Comparison of ENCODE assay signal across 8 cellular contexts in genomic region chr10:99711129-99711719, GRCh38. TPM values are rescaled to one million over a fixed set of nuclear protein-coding genes. Genes with fewer than 3 reads are reported as not detected.
DNase-seq lines count a peak whose midpoint lies in the region; ATAC-seq and TF ChIP-seq lines count a peak whose summit lies in the region.

No MANE protein-coding gene starts in this region.

- POLR2A ChIA-PET in AG04450 (lab: Yijun Ruan, JAX), result interaction anchor here (1.1 kb wide), 1 partner anchor 21 kb away, joined by 3 read pairs; the partner anchor contains the start of genes COX15 and CUTC

- H3K4me3 ChIP-seq in AG04450 (ENCODE audit: low read depth, low read length) (no peak overlapping the region), endodermal cell (ENCODE audit: low read length) (no peak overlapping the region)

- CTCF ChIA-PET in AG04450 (lab: Charles Lee), result interaction anchor here (0.5 to 5.6 kb wide), 30 partner anchors 9 to 1918 kb away, joined by 3 to 47 read pairs (median 4); partner anchors contain the start of genes COX15, ENTPD7, GOT1 and SLC25A28

- H3K27ac ChIP-seq in AG04450 (ENCODE audit: low read depth, low read length) (no peak overlapping the region), endodermal cell (ENCODE audit: low read depth, low read length) (no peak overlapping the region)

- no peak overlapping the region for H3K9ac ChIP-seq in endodermal cell (ENCODE audit: extremely low read depth, low read length, poor library complexity, severe bottlenecking)

- H3K36me3 Mint-ChIP-seq in endodermal cell (ENCODE audit: low read depth), result peaks cover 47% of the 10 kb centered on the region

- H3K36me3 ChIP-seq in endodermal cell (ENCODE audit: control insufficient read depth, insufficient read depth, low read length), result peaks cover 79% of the 10 kb centered on the region

- TF ChIP-seq CTCF in AG04450 (IDR thresholded peaks at IDR 0.05; ENCODE audit: low read depth, low read length) (peak; percentile 69), endodermal cell (conservative IDR thresholded peaks at IDR 0.05) (peak; percentile 75)

- H3K9me3 ChIP-seq in AG04450 (ENCODE audit: control insufficient read depth, insufficient read depth, low read length) (no peaks in the 10 kb centered on the region), endodermal cell (ENCODE audit: control insufficient read depth, low read length) (no peaks in the 10 kb centered on the region)

- H3K27me3 ChIP-seq in AG04450 (ENCODE audit: control insufficient read depth, insufficient read depth, low read length) (no peaks in the 10 kb centered on the region), endodermal cell (ENCODE audit: control insufficient read depth, insufficient read depth, low read length, poor library complexity, severe bottlenecking) (no peaks in the 10 kb centered on the region)

- H3K27ac Mint-ChIP-seq in endodermal cell, result no peak overlapping the region

- no peak overlapping the region for H3K4me3 Mint-ChIP-seq in endodermal cell

- peak; percentile 55 for DNase-seq in AG04450 (ENCODE audit: low read depth, low spot score)
- DNase-seq in EL, result peak; percentile 73
- DNase-seq in endodermal cell, result peak; percentile 58
- peak; percentile 71 for DNase-seq in myocyte (ENCODE audit: low read depth)
- DNase-seq in NCI-H1930 (lab: John Stamatoyannopoulos, UW), result no peak

- H3K9me3 Mint-ChIP-seq in endodermal cell, result no peaks in the 10 kb centered on the region

- no peaks in the 10 kb centered on the region for H3K27me3 Mint-ChIP-seq in endodermal cell (ENCODE audit: insufficient read depth)

- H3K4me1 Mint-ChIP-seq in endodermal cell, result no peaks in the 10 kb centered on the region

- no peaks in the 10 kb centered on the region for H3K4me1 ChIP-seq in endodermal cell (ENCODE audit: control insufficient read depth, insufficient read depth, low read length)

- ATAC-seq in HG03378 (IDR thresholded peaks at IDR 0.05; ENCODE audit: unreplicated experiment) (peak; percentile 62), SK-N-SH treated with all-trans-retinoic acid at 6 μM for 48 hours (peak; percentile 95), GM21390 (IDR thresholded peaks at IDR 0.05; ENCODE audit: unreplicated experiment) (no peak)

TF ChIP-seq in SK-N-SH treated with all-trans-retinoic acid at 6 μM for 48 hours, 23 proteins besides CTCF, POLR2A, EP300 and RAD21:
- TF ChIP-seq ZNF8 (CRISPR knock-in tag; IDR thresholded peaks at IDR 0.05), result no peak
- TF ChIP-seq TSHZ2 (CRISPR knock-in tag; IDR thresholded peaks at IDR 0.05), result no peak
- no peak for TF ChIP-seq ZFP3 (CRISPR knock-in tag; IDR thresholded peaks at IDR 0.05)
- no peak for TF ChIP-seq ISL1 (CRISPR knock-in tag; IDR thresholded peaks at IDR 0.05)
- no peak for TF ChIP-seq SNAI2 (CRISPR knock-in tag; IDR thresholded peaks at IDR 0.05)
- no peak for TF ChIP-seq ARNTL (CRISPR knock-in tag; IDR thresholded peaks at IDR 0.05; ENCODE audit: borderline replicate concordance, low read depth)
- TF ChIP-seq RARB (CRISPR knock-in tag; IDR thresholded peaks at IDR 0.05), result no peak
- TF ChIP-seq, protein P1, sequence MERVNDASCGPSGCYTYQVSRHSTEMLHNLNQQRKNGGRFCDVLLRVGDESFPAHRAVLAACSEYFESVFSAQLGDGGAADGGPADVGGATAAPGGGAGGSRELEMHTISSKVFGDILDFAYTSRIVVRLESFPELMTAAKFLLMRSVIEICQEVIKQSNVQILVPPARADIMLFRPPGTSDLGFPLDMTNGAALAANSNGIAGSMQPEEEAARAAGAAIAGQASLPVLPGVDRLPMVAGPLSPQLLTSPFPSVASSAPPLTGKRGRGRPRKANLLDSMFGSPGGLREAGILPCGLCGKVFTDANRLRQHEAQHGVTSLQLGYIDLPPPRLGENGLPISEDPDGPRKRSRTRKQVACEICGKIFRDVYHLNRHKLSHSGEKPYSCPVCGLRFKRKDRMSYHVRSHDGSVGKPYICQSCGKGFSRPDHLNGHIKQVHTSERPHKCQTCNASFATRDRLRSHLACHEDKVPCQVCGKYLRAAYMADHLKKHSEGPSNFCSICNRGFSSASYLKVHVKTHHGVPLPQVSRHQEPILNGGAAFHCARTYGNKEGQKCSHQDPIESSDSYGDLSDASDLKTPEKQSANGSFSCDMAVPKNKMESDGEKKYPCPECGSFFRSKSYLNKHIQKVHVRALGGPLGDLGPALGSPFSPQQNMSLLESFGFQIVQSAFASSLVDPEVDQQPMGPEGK (CRISPR knock-in tag; IDR thresholded peaks at IDR 0.05; ENCODE audit: borderline replicate concordance), result no peak
- TF ChIP-seq TOX (CRISPR knock-in tag; IDR thresholded peaks at IDR 0.05; ENCODE audit: borderline replicate concordance), result no peak
- no peak for TF ChIP-seq POU6F1 (CRISPR knock-in tag; IDR thresholded peaks at IDR 0.05; ENCODE audit: borderline replicate concordance, low read depth)
- no peak for TF ChIP-seq ZFP30 (CRISPR knock-in tag; IDR thresholded peaks at IDR 0.05)
- no peak for TF ChIP-seq PPARA (CRISPR knock-in tag; IDR thresholded peaks at IDR 0.05; ENCODE audit: borderline replicate concordance)
- no peak for TF ChIP-seq ZC3H10 (CRISPR knock-in tag; IDR thresholded peaks at IDR 0.05)
- TF ChIP-seq CSRNP3 (CRISPR knock-in tag; IDR thresholded peaks at IDR 0.05), result no peak

RNA-seq across cellular contexts. Expression of gene COX15, which starts 20.7 kb away (rescaled TPM):
- polyA plus RNA-seq in AG04450 (2011; rRNA removed), result 26.1 and 32.2 TPM in 2 replicates
- polyA minus RNA-seq in AG04450 (2011; rRNA and poly(A)+ RNA removed), result 14.5 and 18.3 TPM in 2 replicates
- total RNA-seq in endodermal cell, result 10 to 100 TPM; 39.0 to 42.6 TPM
- polyA plus RNA-seq in endodermal cell (2013, experiment 1 of 2), result 38.5 TPM
- polyA plus RNA-seq in endodermal cell (2013, experiment 2 of 2), result 35.2 TPM
- 40.1 and 40.2 TPM in 2 replicates for total RNA-seq in myocyte
- 26.9 TPM for polyA plus RNA-seq in myocyte (2012)

RNA-seq across cellular contexts. Expression of gene CUTC, which starts 20.8 kb away (rescaled TPM):
- 13.9 and 18.0 TPM in 2 replicates for polyA plus RNA-seq in AG04450 (2011; rRNA removed)
- 7.7 and 8.1 TPM in 2 replicates for polyA minus RNA-seq in AG04450 (2011; rRNA and poly(A)+ RNA removed)
- total RNA-seq in endodermal cell (10 to 100 TPM; 18.0 to 21.2 TPM), myocyte (28.1 and 32.7 TPM in 2 replicates)
- polyA plus RNA-seq in endodermal cell (2013, experiment 1 of 2), result 25.7 TPM
- 23.1 TPM for polyA plus RNA-seq in endodermal cell (2013, experiment 2 of 2)
- 24.5 TPM for polyA plus RNA-seq in myocyte (2012)

RNA-seq across cellular contexts. Expression of gene ENTPD7, which starts 51.9 kb away (rescaled TPM):
- 14.4 and 16.2 TPM in 2 replicates for polyA plus RNA-seq in AG04450 (2011; rRNA removed)
- polyA minus RNA-seq in AG04450 (2011; rRNA and poly(A)+ RNA removed), result 30.8 and 34.4 TPM in 2 replicates
- total RNA-seq in endodermal cell (10 to 100 TPM; 23.8 to 26.4 TPM), myocyte (7.8 and 9.3 TPM in 2 replicates)
- polyA plus RNA-seq in endodermal cell (2013, experiment 1 of 2), result 9.7 TPM
- 9.8 TPM for polyA plus RNA-seq in endodermal cell (2013, experiment 2 of 2)
- polyA plus RNA-seq in myocyte (2012), result 4.6 TPM

Comparison
In these comparisons a context has a peak if more than half of its experiments do, and no peak if none do; other contexts are left out.
1. DNase-seq: peak in AG04450 (single experiment), EL (single experiment), endodermal cell (single experiment) and myocyte (single experiment); none in NCI-H1930 (0 of 2).